7 cellular contexts compared by ENCODE assay signal in genomic region chr10:132163278-132163765, GRCh38. TPM values are rescaled to one million over a fixed set of nuclear protein-coding genes. Genes with fewer than 3 reads are reported as not detected.
DNase-seq lines count a peak whose midpoint lies in the region; ATAC-seq, FAIRE-seq and TF ChIP-seq lines count a peak whose summit lies in the region.

No MANE protein-coding gene starts in this region.

- peak; percentile 86 for FAIRE-seq in H54 (lab: Jason Lieb, UNC)

- H3K4me3 Mint-ChIP-seq in activated T-helper 2 cell treated with anti-CD3 and anti-CD28 coated beads, Interferon-gamma antibody, Interleukin-2, Interleukin-4, amounts not matched to agents 10 μg/mL and 5 μg/mL and 100 μg/mL, durations not matched to agents 14 hours and 24 hours and 36 hours (ENCODE audit: low read depth): no peak overlapping the region

- no peak for TF ChIP-seq POLR2A in H54 (IDR thresholded peaks at IDR 0.05; ENCODE audit: low read depth, low read length)

- H3K4me1 Mint-ChIP-seq in activated T-helper 2 cell treated with anti-CD3 and anti-CD28 coated beads, Interferon-gamma antibody, Interleukin-2, Interleukin-4, amounts not matched to agents 10 μg/mL and 5 μg/mL and 100 μg/mL, durations not matched to agents 14 hours and 24 hours and 36 hours (ENCODE audit: low read depth): peaks cover 40% of the 10 kb centered on the region

- peak; percentile 30 for DNase-seq in ELR (ENCODE audit: low read depth)
- peak; percentile 65 for DNase-seq in H54 (ENCODE audit: insufficient read length, low spot score)
- peak; percentile 84 for DNase-seq in NCI-H187 treated with DMSO at 0.1 percent for 48 hours (lab: John Stamatoyannopoulos, UW)
- peak; percentile 66 for DNase-seq in activated T-helper 2 cell treated with anti-CD3 and anti-CD28 coated beads, Interferon-gamma antibody, Interleukin-2, Interleukin-4, amounts not matched to agents 10 μg/mL and 5 μg/mL and 100 μg/mL, durations not matched to agents 14 hours and 24 hours and 36 hours (ENCODE audit: low spot score)
- peak; percentile 12 for DNase-seq in myocyte (ENCODE audit: low read depth)
- no peak for DNase-seq in NCI-H1694 treated with DMSO at 0.1 percent for 48 hours (lab: John Stamatoyannopoulos, UW)

- H3K36me3 Mint-ChIP-seq in activated T-helper 2 cell treated with anti-CD3 and anti-CD28 coated beads, Interferon-gamma antibody, Interleukin-2, Interleukin-4, amounts not matched to agents 10 μg/mL and 5 μg/mL and 100 μg/mL, durations not matched to agents 14 hours and 24 hours and 36 hours (ENCODE audit: low read depth): no peaks in the 10 kb centered on the region

- no peaks in the 10 kb centered on the region for H3K9me3 Mint-ChIP-seq in activated T-helper 2 cell treated with anti-CD3 and anti-CD28 coated beads, Interferon-gamma antibody, Interleukin-2, Interleukin-4, amounts not matched to agents 10 μg/mL and 5 μg/mL and 100 μg/mL, durations not matched to agents 14 hours and 24 hours and 36 hours

- intact Hi-C loops in activated T-helper 2 cell treated with anti-CD3 and anti-CD28 coated beads, Interferon-gamma antibody, Interleukin-2, Interleukin-4, amounts not matched to agents 10 μg/mL and 5 μg/mL and 100 μg/mL, durations not matched to agents 14 hours and 24 hours and 36 hours (cut with micrococcal nuclease): loop anchor here (5.0 kb wide), 1 partner anchor 284 kb away; no protein-coding TSS in a partner anchor

- no peaks in the 10 kb centered on the region for H3K27me3 Mint-ChIP-seq in activated T-helper 2 cell treated with anti-CD3 and anti-CD28 coated beads, Interferon-gamma antibody, Interleukin-2, Interleukin-4, amounts not matched to agents 10 μg/mL and 5 μg/mL and 100 μg/mL, durations not matched to agents 14 hours and 24 hours and 36 hours (ENCODE audit: low read depth)

- peak overlapping the region; percentile 57 for H3K27ac Mint-ChIP-seq in activated T-helper 2 cell treated with anti-CD3 and anti-CD28 coated beads, Interferon-gamma antibody, Interleukin-2, Interleukin-4, amounts not matched to agents 10 μg/mL and 5 μg/mL and 100 μg/mL, durations not matched to agents 14 hours and 24 hours and 36 hours

- ATAC-seq in HG03108 (IDR thresholded peaks at IDR 0.05; ENCODE audit: unreplicated experiment): no peak

RNA-seq across cellular contexts. Expression of gene DPYSL4, which starts 23.4 kb away (rescaled TPM):
- 16.5 and 17.9 TPM in 2 replicates for total RNA-seq in activated T-helper 2 cell treated with anti-CD3 and anti-CD28 coated beads, Interferon-gamma antibody, Interleukin-2, Interleukin-4, amounts not matched to agents 10 μg/mL and 5 μg/mL and 100 μg/mL, durations not matched to agents 14 hours and 24 hours and 36 hours
- total RNA-seq in myocyte: 21.0 and 22.3 TPM in 2 replicates
- polyA plus RNA-seq in myocyte (2012): 27.9 TPM
